ENCODE assay signal across 8 cellular contexts in genomic region chr1:204493145-204493881, GRCh38. TPM values are rescaled to one million over a fixed set of nuclear protein-coding genes. Genes with fewer than 3 reads are reported as not detected.
A peak's percentile ranks its signal among the peaks of the same experiment; 100 is the strongest.
DNase-seq lines count a peak whose midpoint lies in the region; ATAC-seq, FAIRE-seq and TF ChIP-seq lines count a peak whose summit lies in the region.

No MANE protein-coding gene starts in this region.

- no peaks in the 10 kb centered on the region for H3K36me3 ChIP-seq in BE2C

- H3K36me3 Mint-ChIP-seq in T-helper 17 cell (ENCODE audit: low read depth) (peaks cover 4% of the 10 kb centered on the region), endothelial cell (ENCODE audit: low read depth, unreplicated experiment) (peaks cover 43% of the 10 kb centered on the region)

- no peaks in the 10 kb centered on the region for H3K4me1 ChIP-seq in BE2C

- H3K27me3 ChIP-seq in BE2C: no peaks in the 10 kb centered on the region

- H3K4me3 Mint-ChIP-seq in T-helper 17 cell (peak overlapping the region; percentile 93), endothelial cell (ENCODE audit: unreplicated experiment) (peak overlapping the region; percentile 100)

- ATAC-seq in T-helper 17 cell: peak; percentile 1

- H3K9me3 ChIP-seq in BE2C: no peaks in the 10 kb centered on the region
- H3K9me3 ChIP-seq in T-helper 17 cell (ENCODE audit: control insufficient read depth, low read length, poor library complexity, severe bottlenecking): no peaks in the 10 kb centered on the region

- peaks cover 57% of the 10 kb centered on the region for H3K4me1 Mint-ChIP-seq in T-helper 17 cell
- H3K4me1 Mint-ChIP-seq in endothelial cell (ENCODE audit: unreplicated experiment): peaks cover 66% of the 10 kb centered on the region

- FAIRE-seq in urothelium cell line (lab: Jason Lieb, UNC): no peak

- H3K9me3 Mint-ChIP-seq in endothelial cell (ENCODE audit: unreplicated experiment): no peaks in the 10 kb centered on the region

- H3K27ac Mint-ChIP-seq in T-helper 17 cell (peak overlapping the region; percentile 94), endothelial cell (ENCODE audit: unreplicated experiment) (peak overlapping the region; percentile 89)

- TF ChIP-seq CTCF in BE2C (IDR thresholded peaks at IDR 0.05; ENCODE audit: low read depth, low read length) (no peak), HFF-Myc (IDR thresholded peaks at IDR 0.05; ENCODE audit: low read depth, low read length, missing control alignments) (no peak), endothelial cell (IDR thresholded peaks at IDR 0.05; ENCODE audit: unreplicated experiment) (no peak)

- peak overlapping the region; percentile 85 for H3K4me3 ChIP-seq in BE2C (ENCODE audit: low read depth, low read length)
- H3K4me3 ChIP-seq in HFF-Myc (replicated peaks; ENCODE audit: low read depth, low read length): peak overlapping the region; percentile 78

- DNase-seq in BE2C: peak; percentile 41
- no peak for DNase-seq in HFF-Myc (ENCODE audit: extremely low read depth, low read depth)
- DNase-seq in T-helper 17 cell: peak in 1 of 3 donors; percentile 22
- DNase-seq in endothelial cell (ENCODE audit: low spot score): no peak
- peak; percentile 84 for DNase-seq in mucosa of gallbladder (ENCODE audit: low spot score)
- DNase-seq in urothelium cell line (ENCODE audit: low spot score): peak; percentile 43
- DNase-seq in kidney glomerular epithelial cell (lab: John Stamatoyannopoulos, UW): no peak
- no peak for DNase-seq in effector CD4-positive, alpha-beta T cell

- H3K27me3 Mint-ChIP-seq in T-helper 17 cell: peaks cover 4% of the 10 kb centered on the region
- peaks cover 7% of the 10 kb centered on the region for H3K27me3 Mint-ChIP-seq in endothelial cell (ENCODE audit: unreplicated experiment)

RNA-seq across cellular contexts. Expression of gene PIK3C2B, which starts 1.3 kb away (rescaled TPM):
- 51.0 TPM for polyA plus RNA-seq in BE2C (2012; ENCODE audit: insufficient read depth, insufficient read length, low read depth)
- total RNA-seq in T-helper 17 cell (10 to 100 TPM; 35.7 to 51.9 TPM), endothelial cell (ENCODE audit: unreplicated experiment) (256 TPM), mucosa of gallbladder (64.6 TPM)

RNA-seq across cellular contexts. Expression of gene MDM4, which starts 22.9 kb away (rescaled TPM):
- 8.1 TPM for polyA plus RNA-seq in BE2C (2012; ENCODE audit: insufficient read depth, insufficient read length, low read depth)
- total RNA-seq in T-helper 17 cell (100 to 1,000 TPM; 205 to 225 TPM), endothelial cell (ENCODE audit: unreplicated experiment) (57.8 TPM), mucosa of gallbladder (64.5 TPM)

Comparison
In these comparisons a context has a peak if more than half of its experiments do, and no peak if none do; other contexts are left out.
1. DNase-seq: peak in BE2C (single experiment), mucosa of gallbladder (single experiment) and urothelium cell line (single experiment); none in HFF-Myc (single experiment), endothelial cell (single experiment), kidney glomerular epithelial cell (single experiment) and effector CD4-positive, alpha-beta T cell (single experiment).